In the genomic region with DNA sequence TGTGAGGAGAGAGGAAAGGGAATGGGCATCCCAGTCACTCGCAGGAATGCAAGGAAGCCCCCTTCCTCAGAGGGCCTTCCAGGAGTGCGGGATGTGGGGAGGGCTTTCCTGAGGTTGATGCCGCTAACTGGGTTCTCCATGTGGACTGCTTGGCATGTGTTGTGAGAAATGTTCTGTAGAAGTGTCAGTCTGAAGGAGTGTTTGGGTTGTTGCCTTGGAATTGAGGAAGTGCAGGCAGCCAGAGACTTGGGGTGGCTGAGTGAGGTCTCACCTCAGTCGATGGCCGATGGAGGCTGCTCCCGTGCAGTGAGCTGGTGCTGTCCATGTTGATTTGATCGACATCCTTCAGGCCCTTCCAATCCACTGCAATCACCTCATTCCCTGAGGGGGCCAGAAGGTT, we compare ENCODE assay signal across 19 cellular contexts. TPM values are rescaled to one million over a fixed set of nuclear protein-coding genes. Genes with fewer than 3 reads are reported as not detected.
DNase-seq lines count a peak whose midpoint lies in the region; ATAC-seq and TF ChIP-seq lines count a peak whose summit lies in the region.
"Had no signal": no experiment of that assay in that cellular context is flagged by ENCODE, and none has a peak within 500 bp of the region (broad histone marks: within the 10 kb centered on the region; RNA-seq: fewer than 3 reads in every experiment).

No MANE protein-coding gene starts in this region.

- H3K4me1 ChIP-seq in left ventricle myocardium inferior, result peaks cover 19% of the 10 kb centered on the region

- no peaks in the 10 kb centered on the region for H3K9me3 ChIP-seq in left ventricle myocardium inferior (replicated peaks)

- intact Hi-C loops in CD14-positive monocyte (cut with micrococcal nuclease) (loop anchor here in 1 of 2 donors (10.0 kb wide), 1 partner anchor 55 kb away; no protein-coding TSS in a partner anchor), left ventricle myocardium inferior (cut with micrococcal nuclease) (loop anchor here (10.0 kb wide), 1 partner anchor 55 kb away; no protein-coding TSS in a partner anchor)

- no peak overlapping the region for H3K27ac ChIP-seq in left ventricle myocardium inferior (replicated peaks)

- TF ChIP-seq CTCF in CD14-positive monocyte (IDR thresholded peaks at IDR 0.05) (no peak), NB4 (IDR thresholded peaks at IDR 0.05; ENCODE audit: low read depth, low read length) (no peak), chondrocyte (IDR thresholded peaks at IDR 0.05) (no peak), neural crest cell (conservative IDR thresholded peaks at IDR 0.05) (no peak), left ventricle myocardium inferior (IDR thresholded peaks at IDR 0.05; ENCODE audit: borderline replicate concordance) (no peak)

- H3K4me1 Mint-ChIP-seq in CD14-positive monocyte, result peaks cover 26% of the 10 kb centered on the region
- peaks cover 5% of the 10 kb centered on the region for H3K4me1 Mint-ChIP-seq in chondrocyte (ENCODE audit: low read depth)
- peaks cover 19% of the 10 kb centered on the region for H3K4me1 Mint-ChIP-seq in neural crest cell

- TF ChIP-seq POLR2A in NB4 (IDR thresholded peaks at IDR 0.05; ENCODE audit: extremely low read depth, insufficient read length), result no peak

- H3K27me3 ChIP-seq in left ventricle myocardium inferior (ENCODE audit: low read depth), result peaks cover 84% of the 10 kb centered on the region

- H3K4me3 ChIP-seq in NB4 (ENCODE audit: low read depth, low read length) (no peak overlapping the region), left ventricle myocardium inferior (no peak overlapping the region)

- DNase-seq in CD14-positive monocyte (ENCODE audit: low spot score), result no peak
- peak; percentile 48 for DNase-seq in NB4 (ENCODE audit: low read depth)
- peak; percentile 59 for DNase-seq in chondrocyte (ENCODE audit: low spot score)
- no peak for DNase-seq in neural crest cell (ENCODE audit: low read depth, low spot score)
- no peak for DNase-seq in AG20443 (ENCODE audit: low spot score)
- DNase-seq in left ventricle myocardium inferior, result no peak
- DNase-seq: C1 segment of cervical spinal cord; COR-L47; H7; NCI-H1048; NCI-H1436 treated with DMSO at 0.1 percent for 48 hours; NCI-H2029 treated with DMSO at 0.1 percent for 48 hours; NCI-H2171 treated with DMSO at 0.1 percent for 48 hours; NCI-H446 treated with DMSO at 0.1 percent for 48 hours; NK-92 treated with Interleukin-12 subunit alpha and Interleukin-12 subunit beta, amount 100 ng/mL, for 24 hours; RPMI8226 had no signal

- H3K27me3 Mint-ChIP-seq in CD14-positive monocyte (ENCODE audit: low read depth in 3 of 3) (peaks cover 49 to 55% (median 49%) of the 10 kb centered on the region in 3 donors), chondrocyte (ENCODE audit: low read depth) (peaks cover 20% of the 10 kb centered on the region), neural crest cell (ENCODE audit: low read depth) (peaks cover 36% of the 10 kb centered on the region)

- peaks cover 0 to 24% (median 6%) of the 10 kb centered on the region in 7 donors for H3K9me3 Mint-ChIP-seq in CD14-positive monocyte
- H3K9me3 Mint-ChIP-seq in chondrocyte (ENCODE audit: low read depth), result no peaks in the 10 kb centered on the region
- H3K9me3 Mint-ChIP-seq in neural crest cell, result no peaks in the 10 kb centered on the region

- H3K36me3 Mint-ChIP-seq in CD14-positive monocyte, result peaks cover 10 to 13% of the 10 kb centered on the region in 2 donors
- no peaks in the 10 kb centered on the region for H3K36me3 Mint-ChIP-seq in chondrocyte (ENCODE audit: low read depth)
- peaks cover 17% of the 10 kb centered on the region for H3K36me3 Mint-ChIP-seq in neural crest cell (ENCODE audit: low read depth)

- ATAC-seq in GM18867 (IDR thresholded peaks at IDR 0.05; ENCODE audit: unreplicated experiment), result no peak

- H3K27ac Mint-ChIP-seq in CD14-positive monocyte, result peak overlapping the region in 2 of 7 donors; percentile 43 to 65
- H3K27ac Mint-ChIP-seq in chondrocyte (ENCODE audit: unreplicated experiment), result no peak overlapping the region
- H3K27ac Mint-ChIP-seq in neural crest cell (ENCODE audit: unreplicated experiment), result no peak overlapping the region

- H3K4me3 Mint-ChIP-seq in CD14-positive monocyte (peak overlapping the region; percentile 24 to 54), chondrocyte (ENCODE audit: unreplicated experiment) (no peak overlapping the region), neural crest cell (peak overlapping the region; percentile 84)

- no peaks in the 10 kb centered on the region for H3K36me3 ChIP-seq in left ventricle myocardium inferior

RNA-seq across cellular contexts. Expression of gene FAM131B, which starts 2.7 kb away (rescaled TPM):
- under 1 TPM in 1 of 2 donors, not detected in 1; 0.72 TPM for polyA plus RNA-seq in CD14-positive monocyte
- total RNA-seq in chondrocyte (3.0 to 4.0 TPM (median 3.1 TPM) in 3 replicates), neural crest cell (15.0 and 15.5 TPM in 2 replicates), left ventricle myocardium inferior (0.47 TPM)
- total RNA-seq: SK-MEL-5 had no signal

RNA-seq across cellular contexts. Expression of gene ZYX, which starts 21.4 kb away (rescaled TPM):
- 100 to 1,000 TPM; 198 to 331 TPM for polyA plus RNA-seq in CD14-positive monocyte
- 241 to 386 TPM (median 384 TPM) in 3 replicates for total RNA-seq in chondrocyte
- total RNA-seq in neural crest cell, result 61.7 and 64.7 TPM in 2 replicates
- 68.4 TPM for total RNA-seq in left ventricle myocardium inferior

RNA-seq across cellular contexts. Expression of gene CLCN1, which starts 43.9 kb away (rescaled TPM):
- polyA plus RNA-seq in CD14-positive monocyte, result under 1 TPM; 0.11 to 0.76 TPM
- total RNA-seq in chondrocyte (not detected in 3 replicates), neural crest cell (0.09 TPM in 1 of 2 replicates, not detected in the other), left ventricle myocardium inferior (not detected)
- total RNA-seq: SK-MEL-5 had no signal

RNA-seq across cellular contexts. Expression of gene EPHA1, which starts 48.9 kb away (rescaled TPM):
- polyA plus RNA-seq in CD14-positive monocyte, result under 1 TPM in 1 of 2 donors, not detected in 1; 0.50 TPM
- total RNA-seq in chondrocyte, result not detected in 3 replicates
- total RNA-seq in neural crest cell, result not detected in 2 replicates
- total RNA-seq in left ventricle myocardium inferior, result not detected
- total RNA-seq: Daoy, SK-MEL-5 had no signal

Comparison
In these comparisons a context has a peak if more than half of its experiments do, and no peak if none do; other contexts are left out.
1. DNase-seq: peak in NB4 (single experiment) and chondrocyte (single experiment); none in CD14-positive monocyte (single experiment), neural crest cell (single experiment), AG20443 (single experiment) and left ventricle myocardium inferior (single experiment).